Comparison of ENCODE assay signal across 8 cellular contexts in the genomic region with DNA sequence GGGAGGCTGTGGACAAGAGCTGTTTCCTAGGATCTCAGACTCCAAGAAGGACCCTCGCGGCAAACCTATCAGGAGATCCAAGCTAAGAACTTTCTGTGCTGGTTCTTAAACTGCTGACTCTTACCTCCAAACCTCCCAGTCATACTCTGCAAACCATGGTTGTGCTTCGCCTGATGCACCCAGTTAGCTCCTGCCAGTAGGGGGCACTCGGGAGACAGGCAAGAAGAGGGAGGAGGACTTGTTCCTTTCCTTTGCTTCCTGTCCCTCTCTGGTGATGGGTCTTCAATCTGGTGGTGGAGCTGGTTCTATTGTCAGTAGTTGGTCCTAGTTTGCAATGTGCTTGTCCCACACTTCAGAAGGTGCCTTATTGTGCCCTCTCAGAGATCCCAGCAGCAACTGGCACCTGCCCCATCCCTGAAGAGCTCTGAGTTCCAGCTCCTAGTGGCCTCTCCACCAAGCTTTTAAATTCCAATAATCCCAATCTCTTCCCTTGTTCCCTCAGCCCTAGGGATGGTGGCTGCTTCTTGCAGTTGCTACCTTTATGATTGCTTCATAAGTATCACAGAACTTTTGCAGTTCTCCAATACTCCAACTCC.
DNase-seq lines count a peak whose midpoint lies in the region; ATAC-seq and TF ChIP-seq lines count a peak whose summit lies in the region.

No MANE protein-coding gene starts in this region.

- H3K36me3 Mint-ChIP-seq in Calu3 (ENCODE audit: insufficient read depth, unreplicated experiment), result no peaks in the 10 kb centered on the region
- H3K36me3 Mint-ChIP-seq in activated naive CD4-positive, alpha-beta T cell treated with anti-CD3 and anti-CD28 coated beads for 36 hours (ENCODE audit: low read depth), result no peaks in the 10 kb centered on the region

- no peak for ATAC-seq in stimulated activated naive CD8-positive, alpha-beta T cell treated with anti-CD3 and anti-CD28 coated beads, Interleukin-15, Interleukin-2, amounts not matched to agents 100 U/mL and 50 U/mL, for 24 hours
- ATAC-seq in GM18868 (IDR thresholded peaks at IDR 0.05; ENCODE audit: unreplicated experiment) (no peak), HG03378 (IDR thresholded peaks at IDR 0.05; ENCODE audit: unreplicated experiment) (no peak)

- H3K4me3 Mint-ChIP-seq in Calu3 (ENCODE audit: low read depth, unreplicated experiment), result no peak overlapping the region
- H3K4me3 Mint-ChIP-seq in activated naive CD4-positive, alpha-beta T cell treated with anti-CD3 and anti-CD28 coated beads for 36 hours, result no peak overlapping the region

- no peaks in the 10 kb centered on the region for H3K36me3 ChIP-seq in HAP-1 (replicated peaks)

- intact Hi-C loops in Calu3 (cut with micrococcal nuclease; ENCODE audit: unreplicated experiment), result loop anchor here (1.0 kb wide), 1 partner anchor 86 kb away; no protein-coding TSS in a partner anchor
- intact Hi-C loops in activated naive CD4-positive, alpha-beta T cell treated with anti-CD3 and anti-CD28 coated beads for 36 hours (cut with micrococcal nuclease), result loop anchor here (1.0 kb wide), 1 partner anchor 86 kb away; no protein-coding TSS in a partner anchor

- H3K27me3 Mint-ChIP-seq in Calu3 (ENCODE audit: unreplicated experiment), result peaks cover 100% of the 10 kb centered on the region
- H3K27me3 Mint-ChIP-seq in activated naive CD4-positive, alpha-beta T cell treated with anti-CD3 and anti-CD28 coated beads for 36 hours (ENCODE audit: low read depth), result peaks cover 3% of the 10 kb centered on the region

- H3K27ac Mint-ChIP-seq in Calu3 (ENCODE audit: unreplicated experiment), result no peak overlapping the region
- no peak overlapping the region for H3K27ac Mint-ChIP-seq in activated naive CD4-positive, alpha-beta T cell treated with anti-CD3 and anti-CD28 coated beads for 36 hours

- H3K9me3 ChIP-seq in HAP-1, result no peaks in the 10 kb centered on the region; the same call in 1 of the 2 replicates

- CTCF ChIA-PET in Calu3 (lab: Charles Lee), result interaction anchor here (0.6 to 1.6 kb wide), 10 partner anchors 12 to 764 kb away, joined by 3 to 21 read pairs (median 4); no protein-coding TSS in a partner anchor
- CTCF ChIA-PET in activated naive CD4-positive, alpha-beta T cell treated with anti-CD3 and anti-CD28 coated beads for 36 hours (lab: Charles Lee), result interaction anchor here (1.0 to 2.7 kb wide), 7 partner anchors 18 to 110 kb away, joined by 3 to 12 read pairs (median 4); no protein-coding TSS in a partner anchor

- DNase-seq in Calu3, result peak; percentile 87
- peak; percentile 4 to 74 for DNase-seq in HAP-1 (ENCODE audit: low spot score in 2 of 2)
- DNase-seq in NCI-H82 treated with DMSO at 0.1 percent for 48 hours (lab: John Stamatoyannopoulos, UW; ENCODE audit: unreplicated experiment), result peak; percentile 72
- DNase-seq in activated naive CD4-positive, alpha-beta T cell treated with anti-CD3 and anti-CD28 coated beads for 36 hours, result peak; percentile 79
- peak; percentile 65 for DNase-seq in kidney tubule cell (ENCODE audit: low spot score)
- DNase-seq in stimulated activated naive CD8-positive, alpha-beta T cell treated with anti-CD3 and anti-CD28 coated beads, Interleukin-15, Interleukin-2, amounts not matched to agents 100 U/mL and 50 U/mL, for 24 hours, result peak; percentile 76

- H3K4me1 Mint-ChIP-seq in Calu3 (ENCODE audit: low read depth, unreplicated experiment), result no peaks in the 10 kb centered on the region
- no peaks in the 10 kb centered on the region for H3K4me1 Mint-ChIP-seq in activated naive CD4-positive, alpha-beta T cell treated with anti-CD3 and anti-CD28 coated beads for 36 hours (ENCODE audit: low read depth)

- H3K27me3 ChIP-seq in HAP-1 (ENCODE audit: low read depth), result no peaks in the 10 kb centered on the region

- H3K4me1 ChIP-seq in HAP-1, result no peaks in the 10 kb centered on the region

- H3K9me3 Mint-ChIP-seq in Calu3 (ENCODE audit: low read depth, unreplicated experiment), result no peaks in the 10 kb centered on the region
- peaks cover 11% of the 10 kb centered on the region for H3K9me3 Mint-ChIP-seq in activated naive CD4-positive, alpha-beta T cell treated with anti-CD3 and anti-CD28 coated beads for 36 hours

- H3K4me3 ChIP-seq in HAP-1, result no peak overlapping the region

- BruUV-seq in Calu3 (replicated peaks; lab: Mats Ljungman, UMichigan), result no TSS peak

- in situ Hi-C loops in HAP-1 (cut with MboI; ENCODE audit: low sequenced_read_pairs), result no loop called here

- peak; percentile 52 for TF ChIP-seq CTCF in Calu3 (IDR thresholded peaks at IDR 0.05; ENCODE audit: unreplicated experiment)
